ENCODE assay signal across 13 cellular contexts in genomic region chr4:5158391-5158770, GRCh38.
DNase-seq lines count a peak whose midpoint lies in the region; ATAC-seq lines count a peak whose summit lies in the region.
"Had no signal": no experiment of that assay in that cellular context is flagged by ENCODE, and none has a peak within 500 bp of the region (broad histone marks: within the 10 kb centered on the region; RNA-seq: fewer than 3 reads in every experiment).

No MANE protein-coding gene starts in this region.

- ATAC-seq in GM19395 (IDR thresholded peaks at IDR 0.05; ENCODE audit: unreplicated experiment) (no peak), HG03565 (IDR thresholded peaks at IDR 0.05; ENCODE audit: unreplicated experiment) (no peak)
- ATAC-seq: CD8-positive, alpha-beta T cell; Right ventricle myocardium inferior; T-cell had no signal

- DNase-seq in ELF-1 (ENCODE audit: low read depth, low spot score) (peak; percentile 56), NCI-H1417 (lab: John Stamatoyannopoulos, UW) (peak in 2 of 3 experiments; percentile 20 to 75), NCI-H748 (lab: John Stamatoyannopoulos, UW; ENCODE audit: unreplicated experiment) (peak; percentile 75), mucosa of gallbladder (ENCODE audit: low spot score) (peak; percentile 9), NCI-H82 (lab: John Stamatoyannopoulos, UW) (no peak)
- DNase-seq: CD8-positive, alpha-beta T cell; NCI-H2029 treated with DMSO at 0.1 percent for 48 hours; Peyer's patch; T-cell; T-helper 9 cell had no signal
